ENCODE assay signal across 19 cellular contexts in genomic region chr5:115531380-115531779, GRCh38. TPM values are rescaled to one million over a fixed set of nuclear protein-coding genes. Genes with fewer than 3 reads are reported as not detected.
A peak's percentile ranks its signal among the peaks of the same experiment; 100 is the strongest.
DNase-seq lines count a peak whose midpoint lies in the region; ATAC-seq, FAIRE-seq and TF ChIP-seq lines count a peak whose summit lies in the region.
"Had no signal": no experiment of that assay in that cellular context is flagged by ENCODE, and none has a peak within 500 bp of the region (broad histone marks: within the 10 kb centered on the region; RNA-seq: fewer than 3 reads in every experiment).

No MANE protein-coding gene starts in this region.

- no peak overlapping the region for H3K27ac Mint-ChIP-seq in stimulated activated naive CD8-positive, alpha-beta T cell treated with anti-CD3 and anti-CD28 coated beads, Interleukin-15, amount 100 ng/mL, for 72 hours
- H3K27ac Mint-ChIP-seq in activated CD8-positive, alpha-beta T cell treated with anti-CD3 and anti-CD28 coated beads, Interleukin-2, amount 10 ng/mL, durations not matched to agents 7 days and 5 days, result no peak overlapping the region
- peak overlapping the region in 2 of 7 donors; percentile 62 to 75 for H3K27ac Mint-ChIP-seq in CD14-positive monocyte
- H3K27ac Mint-ChIP-seq: CD4-positive, alpha-beta T cell had no signal

- peaks cover 51% of the 10 kb centered on the region for H3K36me3 Mint-ChIP-seq in activated CD8-positive, alpha-beta T cell treated with anti-CD3 and anti-CD28 coated beads, Interleukin-2, amount 10 ng/mL, durations not matched to agents 7 days and 5 days (ENCODE audit: low read depth)
- H3K36me3 Mint-ChIP-seq in CD14-positive monocyte, result peaks cover 51 to 64% of the 10 kb centered on the region in 2 donors

- WGBS in K562 (ENCODE audit: insufficient coverage, low coverage, missing lambda C conversion rate), result 92% methylated on average over 3 of the region's 3 CpGs
- 100% methylated on average over 2 of the region's 3 CpGs for WGBS in mesenchymal stem cell

- H3K4me3 ChIP-seq in K562 (no peak overlapping the region), mesenchymal stem cell (ENCODE audit: insufficient read depth in 1 of 2, low read depth in 1 of 2, low read length in 2 of 2) (peak overlapping the region in 1 of 2 experiments; percentile 9)
- H3K4me3 ChIP-seq: MG63 had no signal

- H3K79me1 ChIP-seq in mesenchymal stem cell (replicated peaks; ENCODE audit: low read length, poor library complexity, severe bottlenecking), result peaks cover 6% of the 10 kb centered on the region

- H3K4ac ChIP-seq in mesenchymal stem cell (ENCODE audit: low read depth in 1 of 2, low read length in 2 of 2), result no peak overlapping the region

- H3K4me1 ChIP-seq in K562 (replicated peaks in 1 of 2; ENCODE audit: control insufficient read depth in 2 of 2, insufficient read depth in 2 of 2, low read length in 2 of 2) (no peaks in the 10 kb centered on the region), mesenchymal stem cell (ENCODE audit: control insufficient read depth, insufficient read depth, low read depth, low read length) (peaks cover 1% of the 10 kb centered on the region)

- CTCF ChIA-PET in K562 (lab: Yijun Ruan, JAX; ENCODE audit: low intra/inter-chr PET ratio), result no interaction called here
- CTCF ChIA-PET in activated CD8-positive, alpha-beta T cell treated with anti-CD3 and anti-CD28 coated beads, Interleukin-2, amount 10 ng/mL, durations not matched to agents 7 days and 5 days (lab: Charles Lee), result interaction anchor here (1.3 kb wide), 1 partner anchor 8 kb away, joined by 4 read pairs; no protein-coding TSS in a partner anchor

- no peak overlapping the region for H2BK5ac ChIP-seq in mesenchymal stem cell (ENCODE audit: low read depth, low read length, poor library complexity, severe bottlenecking)

- intact Hi-C loops in K562 (cut with micrococcal nuclease) (no loop called here), CD14-positive monocyte (cut with micrococcal nuclease) (loop anchor here in 1 of 2 donors (10.0 kb wide), 1 partner anchor 53 kb away; no protein-coding TSS in a partner anchor)

- H3K23ac ChIP-seq in mesenchymal stem cell (ENCODE audit: low read length in 2 of 2), result no peak overlapping the region

- H3K9me3 Mint-ChIP-seq in stimulated activated naive CD8-positive, alpha-beta T cell treated with anti-CD3 and anti-CD28 coated beads, Interleukin-15, amount 100 ng/mL, for 72 hours, result no peaks in the 10 kb centered on the region
- no peaks in the 10 kb centered on the region for H3K9me3 Mint-ChIP-seq in activated CD8-positive, alpha-beta T cell treated with anti-CD3 and anti-CD28 coated beads, Interleukin-2, amount 10 ng/mL, durations not matched to agents 7 days and 5 days (ENCODE audit: insufficient read depth)
- peaks cover 6 to 9% (median 7%) of the 10 kb centered on the region in 7 donors for H3K9me3 Mint-ChIP-seq in CD14-positive monocyte
- H3K9me3 Mint-ChIP-seq: CD4-positive, alpha-beta T cell had no signal

- no peak overlapping the region for H4K8ac ChIP-seq in mesenchymal stem cell (ENCODE audit: low read length)

- no peak overlapping the region for H3K4me3 Mint-ChIP-seq in stimulated activated naive CD8-positive, alpha-beta T cell treated with anti-CD3 and anti-CD28 coated beads, Interleukin-15, amount 100 ng/mL, for 72 hours
- no peak overlapping the region for H3K4me3 Mint-ChIP-seq in activated CD8-positive, alpha-beta T cell treated with anti-CD3 and anti-CD28 coated beads, Interleukin-2, amount 10 ng/mL, durations not matched to agents 7 days and 5 days
- H3K4me3 Mint-ChIP-seq in CD14-positive monocyte, result no peak overlapping the region
- H3K4me3 Mint-ChIP-seq: CD4-positive, alpha-beta T cell had no signal

- H3K27me3 ChIP-seq in K562 (ENCODE audit: control insufficient read depth in 2 of 2, insufficient read depth in 2 of 2, low read length in 2 of 2) (no peaks in the 10 kb centered on the region), mesenchymal stem cell (ENCODE audit: control insufficient read depth in 1 of 2, insufficient read depth in 1 of 2, low read length in 2 of 2) (no peaks in the 10 kb centered on the region)
- H3K27me3 ChIP-seq: MG63 had no signal

- H3K9me3 ChIP-seq in K562 (replicated peaks; ENCODE audit: control insufficient read depth, insufficient read depth, low read depth, low read length) (no peaks in the 10 kb centered on the region), mesenchymal stem cell (ENCODE audit: control insufficient read depth, low read length) (no peaks in the 10 kb centered on the region)
- H3K9me3 ChIP-seq: MG63 had no signal

- ATAC-seq in stimulated activated naive CD8-positive, alpha-beta T cell treated with anti-CD3 and anti-CD28 coated beads, Interleukin-15, Interleukin-2, amounts not matched to agents 100 U/mL and 50 U/mL, for 24 hours, result peak; percentile 43
- ATAC-seq in stimulated activated naive CD8-positive, alpha-beta T cell treated with anti-CD3 and anti-CD28 coated beads, Interleukin-15, amount 100 ng/mL, for 72 hours, result no peak
- ATAC-seq in K562 (peak; percentile 23; the same call in 2 of the 3 replicates), HG03159 (IDR thresholded peaks at IDR 0.05; ENCODE audit: unreplicated experiment) (no peak)
- ATAC-seq in activated CD8-positive, alpha-beta T cell treated with anti-CD3 and anti-CD28 coated beads, Interleukin-2, amount 10 ng/mL, durations not matched to agents 7 days and 5 days, result no peak
- ATAC-seq: Panc1 had no signal

- H3K9ac ChIP-seq in K562 (ENCODE audit: insufficient read depth in 1 of 2, low read depth in 2 of 2, low read length in 2 of 2), result no peak overlapping the region
- peak overlapping the region; percentile 34 for H3K9ac ChIP-seq in mesenchymal stem cell (ENCODE audit: low read length)
- H3K9ac ChIP-seq: KMS-11 had no signal

- H3K14ac ChIP-seq in mesenchymal stem cell (ENCODE audit: low read length in 2 of 2), result no peak overlapping the region

- no peak overlapping the region for H4K91ac ChIP-seq in mesenchymal stem cell (ENCODE audit: low read length)

- H3K79me2 ChIP-seq in K562 (ENCODE audit: control insufficient read depth, insufficient read depth, low read length), result peaks cover 89% of the 10 kb centered on the region

- H3K27ac ChIP-seq in K562 (ENCODE audit: extremely low read depth, low read depth, low read length) (no peak overlapping the region), mesenchymal stem cell (ENCODE audit: low read length, poor library complexity, severe bottlenecking) (no peak overlapping the region)
- H3K27ac ChIP-seq: KMS-11 had no signal

- H2AFZ ChIP-seq in K562 (ENCODE audit: low read depth, low read length) (no peak overlapping the region), mesenchymal stem cell (ENCODE audit: low read depth, low read length) (no peak overlapping the region)

- peaks cover 52% of the 10 kb centered on the region for H3K4me1 Mint-ChIP-seq in stimulated activated naive CD8-positive, alpha-beta T cell treated with anti-CD3 and anti-CD28 coated beads, Interleukin-15, amount 100 ng/mL, for 72 hours
- peaks cover 23% of the 10 kb centered on the region for H3K4me1 Mint-ChIP-seq in activated CD8-positive, alpha-beta T cell treated with anti-CD3 and anti-CD28 coated beads, Interleukin-2, amount 10 ng/mL, durations not matched to agents 7 days and 5 days (ENCODE audit: low read depth)
- H3K4me1 Mint-ChIP-seq in CD14-positive monocyte, result peaks cover 34% of the 10 kb centered on the region

- no peak for TF ChIP-seq CTCF in K562 (IDR thresholded peaks at IDR 0.05 in 2 of 3, conservative IDR thresholded peaks at IDR 0.05 in 1 of 3; ENCODE audit: insufficient read depth in 2 of 3, low read depth in 1 of 3, low read length in 3 of 3)
- TF ChIP-seq CTCF in CD14-positive monocyte (IDR thresholded peaks at IDR 0.05), result no peak

- no peak overlapping the region for H3K18ac ChIP-seq in mesenchymal stem cell (ENCODE audit: low read depth in 1 of 2, low read length in 2 of 2)

- H2BK12ac ChIP-seq in mesenchymal stem cell (ENCODE audit: low read length in 2 of 2), result no peak overlapping the region

- TF ChIP-seq POLR2A in K562 (conservative IDR thresholded peaks at IDR 0.05), result no peak

- FAIRE-seq in K562 (lab: Jason Lieb, UNC), result no peak

- DNase-seq in stimulated activated naive CD8-positive, alpha-beta T cell treated with anti-CD3 and anti-CD28 coated beads, Interleukin-15, Interleukin-2, amounts not matched to agents 100 U/mL and 50 U/mL, for 24 hours, result no peak
- no peak for DNase-seq in stimulated activated naive CD8-positive, alpha-beta T cell treated with anti-CD3 and anti-CD28 coated beads, Interleukin-15, amount 100 ng/mL, for 72 hours
- DNase-seq in K562 (ENCODE audit: extremely low read depth in 1 of 4, low spot score in 3 of 4) (no peak), mesenchymal stem cell (no peak), NCI-H1092 (lab: John Stamatoyannopoulos, UW) (no peak), CD14-positive monocyte (ENCODE audit: low spot score) (no peak)
- DNase-seq in activated CD8-positive, alpha-beta T cell treated with anti-CD3 and anti-CD28 coated beads, Interleukin-2, amount 10 ng/mL, durations not matched to agents 7 days and 5 days, result no peak
- DNase-seq: CD4-positive, alpha-beta T cell; GF-D8; GOT3; MG63; NCI-H1105; NCI-H1930; NCI-H2171; NCI-H774; SHP77 had no signal

- H2AK5ac ChIP-seq in mesenchymal stem cell (ENCODE audit: low read length, severe bottlenecking), result no peak overlapping the region

- no peak for TF ChIP-seq EP300 in K562 (IDR thresholded peaks at IDR 0.05; ENCODE audit: low read length)

- no peak overlapping the region for H2BK120ac ChIP-seq in mesenchymal stem cell (ENCODE audit: low read depth, low read length)

- no peaks in the 10 kb centered on the region for H3K9me1 ChIP-seq in K562 (ENCODE audit: control insufficient read depth, insufficient read depth, low read length)

- peaks cover 27% of the 10 kb centered on the region for H3K36me3 ChIP-seq in K562 (ENCODE audit: control insufficient read depth, insufficient read depth, low read length)
- H3K36me3 ChIP-seq in mesenchymal stem cell (ENCODE audit: control insufficient read depth in 1 of 2, insufficient read depth in 2 of 2, low read depth in 1 of 2, low read length in 2 of 2), result peaks cover 0 to 69% of the 10 kb centered on the region in 2 experiments

- H3K4me2 ChIP-seq in K562 (ENCODE audit: insufficient read depth, low read length) (no peak overlapping the region), mesenchymal stem cell (ENCODE audit: low read length, poor library complexity, severe bottlenecking) (no peak overlapping the region)
- H3K4me2 ChIP-seq: KMS-11 had no signal

- in situ Hi-C loops in K562 (cut with MboI), result no loop called here

- H3K27me3 Mint-ChIP-seq in stimulated activated naive CD8-positive, alpha-beta T cell treated with anti-CD3 and anti-CD28 coated beads, Interleukin-15, amount 100 ng/mL, for 72 hours, result no peaks in the 10 kb centered on the region
- no peaks in the 10 kb centered on the region for H3K27me3 Mint-ChIP-seq in activated CD8-positive, alpha-beta T cell treated with anti-CD3 and anti-CD28 coated beads, Interleukin-2, amount 10 ng/mL, durations not matched to agents 7 days and 5 days (ENCODE audit: low read depth)
- H3K27me3 Mint-ChIP-seq in CD14-positive monocyte (ENCODE audit: low read depth in 3 of 3), result no peaks in the 10 kb centered on the region
- H3K27me3 Mint-ChIP-seq: CD4-positive, alpha-beta T cell had no signal

- BruUV-seq in K562 (replicated peaks; lab: Mats Ljungman, UMichigan), result no TSS peak

- no peak overlapping the region for H2BK15ac ChIP-seq in mesenchymal stem cell (ENCODE audit: low read depth, poor library complexity, severe bottlenecking)

- POLR2A ChIA-PET in K562 (lab: Yijun Ruan, JAX), result no interaction called here
- POLR2A ChIA-PET in activated CD8-positive, alpha-beta T cell treated with anti-CD3 and anti-CD28 coated beads, Interleukin-2, amount 10 ng/mL, durations not matched to agents 7 days and 5 days (lab: Charles Lee), result no interaction called here

- TF ChIP-seq RAD21 in K562 (CRISPR knock-in tag; conservative IDR thresholded peaks at IDR 0.05 in 1 of 2, IDR thresholded peaks at IDR 0.05 in 1 of 2), result no peak

- no peaks in the 10 kb centered on the region for H4K20me1 ChIP-seq in K562 (replicated peaks; ENCODE audit: control insufficient read depth, insufficient read depth, low read length)

RNA-seq across cellular contexts. Expression of gene FEM1C, which starts 13.2 kb away (rescaled TPM):
- 5.6 and 16.4 TPM in 2 replicates for total RNA-seq in K562 (2011; cell fraction: chromatin; rRNA removed; ENCODE audit: low replicate concordance)
- 2.7 and 4.2 TPM in 2 replicates for total RNA-seq in K562 (2011; cell fraction: nucleolus; rRNA removed)
- total RNA-seq in K562 (2011; cell fraction: nucleoplasm; rRNA removed), result 8.1 and 12.4 TPM in 2 replicates
- total RNA-seq in K562 (2014; rRNA removed) (3.6 and 3.8 TPM in 2 replicates), K562 (2014; rRNA removed; fragmentation: Illumina TruSeq; extraction: Trizol) (4.3 and 5.2 TPM in 2 replicates), K562 (2015; rRNA removed; fragmentation: Illumina TruSeq; extraction: Trizol) (5.0 TPM in 2 replicates), K562 (2021) (5.1 and 6.0 TPM in 2 replicates)
- polyA plus RNA-seq in K562 (2011; rRNA removed) (9.3 and 9.7 TPM in 2 replicates), K562 (2014; fragmentation: Illumina TruSeq; extraction: Trizol) (4.7 and 5.1 TPM in 2 replicates), K562 (2014; fragmentation: Nextera tagmentation; extraction: Ambion mirVana) (1 to 10 TPM; 1.4 to 3.9 TPM), K562 (2014; rRNA removed) (3.2 and 3.5 TPM in 2 replicates), CD14-positive monocyte (1 to 10 TPM; 2.5 to 2.6 TPM)
- polyA plus RNA-seq in K562 (2011; cell fraction: cytosol; rRNA removed), result 1.9 and 5.3 TPM in 2 replicates
- polyA plus RNA-seq in K562 (2011; cell fraction: nucleus; rRNA removed), result 3.5 and 5.3 TPM in 2 replicates
- polyA plus RNA-seq in K562 (2012), result 2.8 and 3.1 TPM in 2 replicates
- polyA minus RNA-seq in K562 (2011; rRNA and poly(A)+ RNA removed), result 17.1 and 23.3 TPM in 2 replicates
- polyA minus RNA-seq in K562 (2011; cell fraction: cytosol; rRNA and poly(A)+ RNA removed), result 4.6 and 5.3 TPM in 2 replicates
- polyA minus RNA-seq in K562 (2011; cell fraction: nucleus; rRNA and poly(A)+ RNA removed), result 5.1 and 11.6 TPM in 2 replicates
- 6.6 TPM for polyA plus RNA-seq in mesenchymal stem cell (2013, experiment 1 of 2)
- polyA plus RNA-seq in mesenchymal stem cell (2013, experiment 2 of 2), result 6.5 TPM
- total RNA-seq in activated CD8-positive, alpha-beta T cell treated with anti-CD3 and anti-CD28 coated beads, Interleukin-2, amount 10 ng/mL, durations not matched to agents 7 days and 5 days, result 10 to 100 TPM; 13.6 to 15.0 TPM

Comparison
In these comparisons a context has a peak if more than half of its experiments do, and no peak if none do; other contexts are left out.
1. ATAC-seq: peak in stimulated activated naive CD8-positive, alpha-beta T cell treated with anti-CD3 and anti-CD28 coated beads, Interleukin-15, Interleukin-2, amounts not matched to agents 100 U/mL and 50 U/mL, for 24 hours (single experiment) and K562 (single experiment); none in stimulated activated naive CD8-positive, alpha-beta T cell treated with anti-CD3 and anti-CD28 coated beads, Interleukin-15, amount 100 ng/mL, for 72 hours (single experiment), activated CD8-positive, alpha-beta T cell treated with anti-CD3 and anti-CD28 coated beads, Interleukin-2, amount 10 ng/mL, durations not matched to agents 7 days and 5 days (single experiment) and HG03159 (single experiment).